ENCODE assay signal across 1 cellular context in the genomic region with DNA sequence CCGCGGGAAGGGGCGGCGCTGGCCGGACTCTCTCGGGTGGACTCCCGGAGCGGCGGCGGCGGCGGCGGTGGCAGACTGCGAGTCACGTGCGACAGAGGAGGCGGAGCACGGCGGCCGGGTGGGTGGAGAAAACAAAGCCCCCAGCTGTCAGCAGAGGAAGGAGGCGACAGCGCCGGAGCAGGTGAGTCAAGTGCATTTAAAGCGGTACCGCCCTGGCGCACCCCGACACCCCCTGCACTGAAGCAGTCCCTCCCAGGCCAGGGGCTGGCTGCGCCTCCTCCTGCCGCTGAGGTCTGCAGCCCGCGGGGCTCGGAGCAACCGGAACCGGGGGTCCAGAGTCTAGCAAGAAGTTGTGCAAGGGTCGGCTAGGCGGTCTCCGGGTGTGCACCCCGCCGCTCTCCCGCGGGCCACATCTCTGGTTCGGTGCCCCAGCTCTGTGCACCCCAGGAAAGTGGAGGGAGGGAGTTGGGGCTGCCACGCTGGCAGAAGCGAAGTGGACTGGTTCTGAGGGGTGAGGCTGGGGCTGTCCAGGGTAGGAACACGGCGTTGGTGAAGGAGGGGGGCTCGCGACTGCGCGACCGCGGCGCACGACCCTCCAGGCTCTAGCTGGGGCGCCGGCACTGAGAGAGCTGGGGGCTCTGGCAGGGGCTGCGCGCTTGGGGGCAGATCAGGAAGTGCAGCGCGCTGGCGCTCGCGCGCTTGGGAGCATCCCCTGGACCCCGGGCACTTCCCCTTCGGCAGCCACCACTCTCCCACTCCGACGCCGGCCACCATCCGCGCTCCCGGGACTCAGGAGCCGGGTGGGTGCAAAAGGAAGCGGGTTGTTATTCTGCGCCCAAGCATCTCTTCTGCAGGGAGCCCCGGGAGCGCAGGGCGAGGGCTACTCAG.
TF ChIP-seq lines count a peak whose summit lies in the region.

No MANE protein-coding gene starts in this region.

TF ChIP-seq in K562, 482 proteins besides CTCF, POLR2A, EP300 and RAD21 (continued from another document and continues in another):
- TF ChIP-seq, protein P1, sequence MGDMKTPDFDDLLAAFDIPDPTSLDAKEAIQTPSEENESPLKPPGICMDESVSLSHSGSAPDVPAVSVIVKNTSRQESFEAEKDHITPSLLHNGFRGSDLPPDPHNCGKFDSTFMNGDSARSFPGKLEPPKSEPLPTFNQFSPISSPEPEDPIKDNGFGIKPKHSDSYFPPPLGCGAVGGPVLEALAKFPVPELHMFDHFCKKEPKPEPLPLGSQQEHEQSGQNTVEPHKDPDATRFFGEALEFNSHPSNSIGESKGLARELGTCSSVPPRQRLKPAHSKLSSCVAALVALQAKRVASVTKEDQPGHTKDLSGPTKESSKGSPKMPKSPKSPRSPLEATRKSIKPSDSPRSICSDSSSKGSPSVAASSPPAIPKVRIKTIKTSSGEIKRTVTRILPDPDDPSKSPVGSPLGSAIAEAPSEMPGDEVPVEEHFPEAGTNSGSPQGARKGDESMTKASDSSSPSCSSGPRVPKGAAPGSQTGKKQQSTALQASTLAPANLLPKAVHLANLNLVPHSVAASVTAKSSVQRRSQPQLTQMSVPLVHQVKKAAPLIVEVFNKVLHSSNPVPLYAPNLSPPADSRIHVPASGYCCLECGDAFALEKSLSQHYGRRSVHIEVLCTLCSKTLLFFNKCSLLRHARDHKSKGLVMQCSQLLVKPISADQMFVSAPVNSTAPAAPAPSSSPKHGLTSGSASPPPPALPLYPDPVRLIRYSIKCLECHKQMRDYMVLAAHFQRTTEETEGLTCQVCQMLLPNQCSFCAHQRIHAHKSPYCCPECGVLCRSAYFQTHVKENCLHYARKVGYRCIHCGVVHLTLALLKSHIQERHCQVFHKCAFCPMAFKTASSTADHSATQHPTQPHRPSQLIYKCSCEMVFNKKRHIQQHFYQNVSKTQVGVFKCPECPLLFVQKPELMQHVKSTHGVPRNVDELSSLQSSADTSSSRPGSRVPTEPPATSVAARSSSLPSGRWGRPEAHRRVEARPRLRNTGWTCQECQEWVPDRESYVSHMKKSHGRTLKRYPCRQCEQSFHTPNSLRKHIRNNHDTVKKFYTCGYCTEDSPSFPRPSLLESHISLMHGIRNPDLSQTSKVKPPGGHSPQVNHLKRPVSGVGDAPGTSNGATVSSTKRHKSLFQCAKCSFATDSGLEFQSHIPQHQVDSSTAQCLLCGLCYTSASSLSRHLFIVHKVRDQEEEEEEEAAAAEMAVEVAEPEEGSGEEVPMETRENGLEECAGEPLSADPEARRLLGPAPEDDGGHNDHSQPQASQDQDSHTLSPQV (IDR thresholded peaks at IDR 0.05) = no peak
- no peak for TF ChIP-seq NR1H2 (CRISPR knock-in tag; IDR thresholded peaks at IDR 0.05)
- no peak for TF ChIP-seq ZNF589 (CRISPR knock-in tag; IDR thresholded peaks at IDR 0.05; ENCODE audit: low read depth)
- no peak for TF ChIP-seq BMI1 (IDR thresholded peaks at IDR 0.05; ENCODE audit: low read length)
- TF ChIP-seq, protein P2, sequence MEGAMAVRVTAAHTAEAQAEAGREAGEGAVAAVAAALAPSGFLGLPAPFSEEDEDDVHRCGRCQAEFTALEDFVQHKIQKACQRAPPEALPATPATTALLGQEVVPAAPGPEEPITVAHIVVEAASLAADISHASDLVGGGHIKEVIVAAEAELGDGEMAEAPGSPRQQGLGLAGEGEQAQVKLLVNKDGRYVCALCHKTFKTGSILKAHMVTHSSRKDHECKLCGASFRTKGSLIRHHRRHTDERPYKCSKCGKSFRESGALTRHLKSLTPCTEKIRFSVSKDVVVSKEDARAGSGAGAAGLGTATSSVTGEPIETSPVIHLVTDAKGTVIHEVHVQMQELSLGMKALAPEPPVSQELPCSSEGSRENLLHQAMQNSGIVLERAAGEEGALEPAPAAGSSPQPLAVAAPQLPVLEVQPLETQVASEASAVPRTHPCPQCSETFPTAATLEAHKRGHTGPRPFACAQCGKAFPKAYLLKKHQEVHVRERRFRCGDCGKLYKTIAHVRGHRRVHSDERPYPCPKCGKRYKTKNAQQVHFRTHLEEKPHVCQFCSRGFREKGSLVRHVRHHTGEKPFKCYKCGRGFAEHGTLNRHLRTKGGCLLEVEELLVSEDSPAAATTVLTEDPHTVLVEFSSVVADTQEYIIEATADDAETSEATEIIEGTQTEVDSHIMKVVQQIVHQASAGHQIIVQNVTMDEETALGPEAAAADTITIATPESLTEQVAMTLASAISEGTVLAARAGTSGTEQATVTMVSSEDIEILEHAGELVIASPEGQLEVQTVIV (CRISPR knock-in tag; IDR thresholded peaks at IDR 0.05; ENCODE audit: borderline replicate concordance) = no peak
- no peak for TF ChIP-seq ZC3H4 (CRISPR knock-in tag; IDR thresholded peaks at IDR 0.05; ENCODE audit: borderline replicate concordance)
- TF ChIP-seq, protein P3, sequence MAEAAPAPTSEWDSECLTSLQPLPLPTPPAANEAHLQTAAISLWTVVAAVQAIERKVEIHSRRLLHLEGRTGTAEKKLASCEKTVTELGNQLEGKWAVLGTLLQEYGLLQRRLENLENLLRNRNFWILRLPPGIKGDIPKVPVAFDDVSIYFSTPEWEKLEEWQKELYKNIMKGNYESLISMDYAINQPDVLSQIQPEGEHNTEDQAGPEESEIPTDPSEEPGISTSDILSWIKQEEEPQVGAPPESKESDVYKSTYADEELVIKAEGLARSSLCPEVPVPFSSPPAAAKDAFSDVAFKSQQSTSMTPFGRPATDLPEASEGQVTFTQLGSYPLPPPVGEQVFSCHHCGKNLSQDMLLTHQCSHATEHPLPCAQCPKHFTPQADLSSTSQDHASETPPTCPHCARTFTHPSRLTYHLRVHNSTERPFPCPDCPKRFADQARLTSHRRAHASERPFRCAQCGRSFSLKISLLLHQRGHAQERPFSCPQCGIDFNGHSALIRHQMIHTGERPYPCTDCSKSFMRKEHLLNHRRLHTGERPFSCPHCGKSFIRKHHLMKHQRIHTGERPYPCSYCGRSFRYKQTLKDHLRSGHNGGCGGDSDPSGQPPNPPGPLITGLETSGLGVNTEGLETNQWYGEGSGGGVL (CRISPR knock-in tag; IDR thresholded peaks at IDR 0.05) = no peak
- TF ChIP-seq RBBP5 (IDR thresholded peaks at IDR 0.05; ENCODE audit: borderline replicate concordance, insufficient read depth, low read length, poor library complexity, severe bottlenecking) = peak; percentile 44
- TF ChIP-seq ARID2 (IDR thresholded peaks at IDR 0.05) = no peak
- TF ChIP-seq, protein P4, sequence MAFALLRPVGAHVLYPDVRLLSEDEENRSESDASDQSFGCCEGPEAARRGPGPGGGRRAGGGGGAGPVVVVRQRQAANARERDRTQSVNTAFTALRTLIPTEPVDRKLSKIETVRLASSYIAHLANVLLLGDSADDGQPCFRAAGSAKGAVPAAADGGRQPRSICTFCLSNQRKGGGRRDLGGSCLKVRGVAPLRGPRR (CRISPR knock-in tag; IDR thresholded peaks at IDR 0.05) = no peak
- no peak for TF ChIP-seq KHSRP (IDR thresholded peaks at IDR 0.05)
- TF ChIP-seq, protein P5, sequence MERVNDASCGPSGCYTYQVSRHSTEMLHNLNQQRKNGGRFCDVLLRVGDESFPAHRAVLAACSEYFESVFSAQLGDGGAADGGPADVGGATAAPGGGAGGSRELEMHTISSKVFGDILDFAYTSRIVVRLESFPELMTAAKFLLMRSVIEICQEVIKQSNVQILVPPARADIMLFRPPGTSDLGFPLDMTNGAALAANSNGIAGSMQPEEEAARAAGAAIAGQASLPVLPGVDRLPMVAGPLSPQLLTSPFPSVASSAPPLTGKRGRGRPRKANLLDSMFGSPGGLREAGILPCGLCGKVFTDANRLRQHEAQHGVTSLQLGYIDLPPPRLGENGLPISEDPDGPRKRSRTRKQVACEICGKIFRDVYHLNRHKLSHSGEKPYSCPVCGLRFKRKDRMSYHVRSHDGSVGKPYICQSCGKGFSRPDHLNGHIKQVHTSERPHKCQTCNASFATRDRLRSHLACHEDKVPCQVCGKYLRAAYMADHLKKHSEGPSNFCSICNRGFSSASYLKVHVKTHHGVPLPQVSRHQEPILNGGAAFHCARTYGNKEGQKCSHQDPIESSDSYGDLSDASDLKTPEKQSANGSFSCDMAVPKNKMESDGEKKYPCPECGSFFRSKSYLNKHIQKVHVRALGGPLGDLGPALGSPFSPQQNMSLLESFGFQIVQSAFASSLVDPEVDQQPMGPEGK (CRISPR knock-in tag; IDR thresholded peaks at IDR 0.05; ENCODE audit: borderline replicate concordance) = no peak
- no peak for TF ChIP-seq YY1 (IDR thresholded peaks at IDR 0.05; ENCODE audit: borderline replicate concordance in 1 of 3, control insufficient read depth in 1 of 3, extremely low read depth in 1 of 3, insufficient read depth in 3 of 3, insufficient read length in 1 of 3, insufficient replicate concordance in 2 of 3, low read depth in 1 of 3, low read length in 2 of 3)
- TF ChIP-seq CEBPB (tag; IDR thresholded peaks at IDR 0.05) = peak; percentile 9; the same call in 1 of the 2 replicates
- TF ChIP-seq, protein P6, sequence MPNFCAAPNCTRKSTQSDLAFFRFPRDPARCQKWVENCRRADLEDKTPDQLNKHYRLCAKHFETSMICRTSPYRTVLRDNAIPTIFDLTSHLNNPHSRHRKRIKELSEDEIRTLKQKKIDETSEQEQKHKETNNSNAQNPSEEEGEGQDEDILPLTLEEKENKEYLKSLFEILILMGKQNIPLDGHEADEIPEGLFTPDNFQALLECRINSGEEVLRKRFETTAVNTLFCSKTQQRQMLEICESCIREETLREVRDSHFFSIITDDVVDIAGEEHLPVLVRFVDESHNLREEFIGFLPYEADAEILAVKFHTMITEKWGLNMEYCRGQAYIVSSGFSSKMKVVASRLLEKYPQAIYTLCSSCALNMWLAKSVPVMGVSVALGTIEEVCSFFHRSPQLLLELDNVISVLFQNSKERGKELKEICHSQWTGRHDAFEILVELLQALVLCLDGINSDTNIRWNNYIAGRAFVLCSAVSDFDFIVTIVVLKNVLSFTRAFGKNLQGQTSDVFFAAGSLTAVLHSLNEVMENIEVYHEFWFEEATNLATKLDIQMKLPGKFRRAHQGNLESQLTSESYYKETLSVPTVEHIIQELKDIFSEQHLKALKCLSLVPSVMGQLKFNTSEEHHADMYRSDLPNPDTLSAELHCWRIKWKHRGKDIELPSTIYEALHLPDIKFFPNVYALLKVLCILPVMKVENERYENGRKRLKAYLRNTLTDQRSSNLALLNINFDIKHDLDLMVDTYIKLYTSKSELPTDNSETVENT (CRISPR knock-in tag; IDR thresholded peaks at IDR 0.05) = no peak
- no peak for TF ChIP-seq MAFK (IDR thresholded peaks at IDR 0.05; ENCODE audit: low read length)
- no peak for TF ChIP-seq RBM22 (IDR thresholded peaks at IDR 0.05; ENCODE audit: low read depth, low read length, poor library complexity, severe bottlenecking)
- no peak for TF ChIP-seq NBN (IDR thresholded peaks at IDR 0.05; ENCODE audit: low read depth)
- TF ChIP-seq SMARCC2 (IDR thresholded peaks at IDR 0.05; ENCODE audit: low read depth) = no peak
- peak; percentile 45; the same call in 1 of the 2 replicates for TF ChIP-seq KAT7 (CRISPR knock-in tag; IDR thresholded peaks at IDR 0.05; ENCODE audit: borderline replicate concordance)
- TF ChIP-seq TEAD4 (IDR thresholded peaks at IDR 0.05; ENCODE audit: low read length) = no peak
- no peak for TF ChIP-seq TEAD4 (CRISPR knock-in tag; IDR thresholded peaks at IDR 0.05; ENCODE audit: borderline replicate concordance)
- TF ChIP-seq, protein P7, sequence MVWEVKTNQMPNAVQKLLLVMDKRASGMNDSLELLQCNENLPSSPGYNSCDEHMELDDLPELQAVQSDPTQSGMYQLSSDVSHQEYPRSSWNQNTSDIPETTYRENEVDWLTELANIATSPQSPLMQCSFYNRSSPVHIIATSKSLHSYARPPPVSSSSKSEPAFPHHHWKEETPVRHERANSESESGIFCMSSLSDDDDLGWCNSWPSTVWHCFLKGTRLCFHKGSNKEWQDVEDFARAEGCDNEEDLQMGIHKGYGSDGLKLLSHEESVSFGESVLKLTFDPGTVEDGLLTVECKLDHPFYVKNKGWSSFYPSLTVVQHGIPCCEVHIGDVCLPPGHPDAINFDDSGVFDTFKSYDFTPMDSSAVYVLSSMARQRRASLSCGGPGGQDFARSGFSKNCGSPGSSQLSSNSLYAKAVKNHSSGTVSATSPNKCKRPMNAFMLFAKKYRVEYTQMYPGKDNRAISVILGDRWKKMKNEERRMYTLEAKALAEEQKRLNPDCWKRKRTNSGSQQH (CRISPR knock-in tag; IDR thresholded peaks at IDR 0.05) = no peak
- TF ChIP-seq CBX2 (IDR thresholded peaks at IDR 0.05; ENCODE audit: insufficient read depth, low read length, poor library complexity, severe bottlenecking) = no peak
- no peak for TF ChIP-seq MCM7 (IDR thresholded peaks at IDR 0.05)
- TF ChIP-seq ZNF324 (CRISPR knock-in tag; IDR thresholded peaks at IDR 0.05) = no peak
- TF ChIP-seq, protein P8, sequence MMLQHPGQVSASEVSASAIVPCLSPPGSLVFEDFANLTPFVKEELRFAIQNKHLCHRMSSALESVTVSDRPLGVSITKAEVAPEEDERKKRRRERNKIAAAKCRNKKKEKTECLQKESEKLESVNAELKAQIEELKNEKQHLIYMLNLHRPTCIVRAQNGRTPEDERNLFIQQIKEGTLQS (IDR thresholded peaks at IDR 0.05) = no peak
- TF ChIP-seq, protein P8 (CRISPR knock-in tag; conservative IDR thresholded peaks at IDR 0.05) = no peak
- TF ChIP-seq MYC (IDR thresholded peaks at IDR 0.05; ENCODE audit: low read depth, low read length) = 0 out of 2 replicates have a peak, but pooled peaks have one; percentile 10
- TF ChIP-seq MYC (CRISPR knock-in tag; IDR thresholded peaks at IDR 0.05; ENCODE audit: borderline replicate concordance, low read depth) = no peak
- TF ChIP-seq HIVEP1 (CRISPR knock-in tag; IDR thresholded peaks at IDR 0.05) = no peak
- TF ChIP-seq, protein P9, sequence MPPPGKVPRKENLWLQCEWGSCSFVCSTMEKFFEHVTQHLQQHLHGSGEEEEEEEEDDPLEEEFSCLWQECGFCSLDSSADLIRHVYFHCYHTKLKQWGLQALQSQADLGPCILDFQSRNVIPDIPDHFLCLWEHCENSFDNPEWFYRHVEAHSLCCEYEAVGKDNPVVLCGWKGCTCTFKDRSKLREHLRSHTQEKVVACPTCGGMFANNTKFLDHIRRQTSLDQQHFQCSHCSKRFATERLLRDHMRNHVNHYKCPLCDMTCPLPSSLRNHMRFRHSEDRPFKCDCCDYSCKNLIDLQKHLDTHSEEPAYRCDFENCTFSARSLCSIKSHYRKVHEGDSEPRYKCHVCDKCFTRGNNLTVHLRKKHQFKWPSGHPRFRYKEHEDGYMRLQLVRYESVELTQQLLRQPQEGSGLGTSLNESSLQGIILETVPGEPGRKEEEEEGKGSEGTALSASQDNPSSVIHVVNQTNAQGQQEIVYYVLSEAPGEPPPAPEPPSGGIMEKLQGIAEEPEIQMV (tag; conservative IDR thresholded peaks at IDR 0.05; ENCODE audit: low read depth) = no peak
- TF ChIP-seq HDAC2 (IDR thresholded peaks at IDR 0.05) = no peak
- no peak for TF ChIP-seq ASH1L (IDR thresholded peaks at IDR 0.05; ENCODE audit: borderline replicate concordance, low read depth, partially characterized antibody)
- no peak for TF ChIP-seq WHSC1 (IDR thresholded peaks at IDR 0.05; ENCODE audit: low read length)
- TF ChIP-seq, protein P10, sequence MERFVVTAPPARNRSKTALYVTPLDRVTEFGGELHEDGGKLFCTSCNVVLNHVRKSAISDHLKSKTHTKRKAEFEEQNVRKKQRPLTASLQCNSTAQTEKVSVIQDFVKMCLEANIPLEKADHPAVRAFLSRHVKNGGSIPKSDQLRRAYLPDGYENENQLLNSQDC (CRISPR knock-in tag; IDR thresholded peaks at IDR 0.05) = no peak
- TF ChIP-seq ZKSCAN8 (CRISPR knock-in tag; IDR thresholded peaks at IDR 0.05) = no peak
- no peak for TF ChIP-seq RBM39 (optimal IDR thresholded peaks at IDR 0.05; ENCODE audit: low read depth, low read length)
- TF ChIP-seq ATF1 (CRISPR knock-in tag; IDR thresholded peaks at IDR 0.05) = no peak
- 0 out of 2 replicates have a peak, but pooled peaks have one; percentile 15 for TF ChIP-seq ATF1 (tag; IDR thresholded peaks at IDR 0.05)
- peak in 1 of 2 experiments; percentile 20; a peak in 1 of 4 replicates for TF ChIP-seq MAZ (CRISPR knock-in tag; conservative IDR thresholded peaks at IDR 0.05 in 1 of 2, IDR thresholded peaks at IDR 0.05 in 1 of 2)
- no peak for TF ChIP-seq ZNF436 (CRISPR knock-in tag; IDR thresholded peaks at IDR 0.05)
